23 cellular contexts compared by ENCODE assay signal in the genomic region with DNA sequence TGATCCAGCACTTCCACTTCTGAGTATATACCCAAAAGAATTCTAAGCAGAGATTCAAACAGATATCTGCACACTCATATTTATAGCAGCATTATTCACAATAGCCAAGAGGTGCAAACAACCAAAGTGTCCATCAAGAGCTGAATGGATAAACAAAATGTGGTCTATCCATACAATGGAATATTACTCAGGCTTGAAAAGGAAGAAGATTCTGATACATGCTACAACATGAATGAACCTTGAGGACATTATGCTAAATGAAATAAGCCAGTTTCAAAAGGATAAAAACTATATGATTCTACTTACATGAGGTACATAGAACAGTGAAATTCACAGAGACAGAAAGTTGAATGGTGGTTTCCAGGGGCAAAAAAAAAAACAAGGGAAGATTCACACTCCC.
"Had no signal": no experiment of that assay in that cellular context is flagged by ENCODE, and none has a peak within 500 bp of the region (broad histone marks: within the 10 kb centered on the region; RNA-seq: fewer than 3 reads in every experiment).

No MANE protein-coding gene starts in this region.

- H3K4me3 Mint-ChIP-seq: dendritic cell treated with granulocyte-macrophage colony-stimulating factor and Interleukin-4, amounts not matched to agents 40 ng/mL and 50 ng/mL, for 4 days; endodermal cell; mesothelial cell of epicardium had no signal

- H3K9me3 Mint-ChIP-seq: dendritic cell treated with granulocyte-macrophage colony-stimulating factor and Interleukin-4, amounts not matched to agents 40 ng/mL and 50 ng/mL, for 4 days; effector memory CD8-positive, alpha-beta T cell; endodermal cell; mesothelial cell of epicardium had no signal

- ATAC-seq: effector memory CD8-positive, alpha-beta T cell; gastrocnemius medialis; heart right ventricle; left cardiac atrium; left lung; left ventricle myocardium superior; lower lobe of right lung; mucosa of descending colon had no signal

- H3K27ac Mint-ChIP-seq: dendritic cell treated with granulocyte-macrophage colony-stimulating factor and Interleukin-4, amounts not matched to agents 40 ng/mL and 50 ng/mL, for 4 days; effector memory CD8-positive, alpha-beta T cell; endodermal cell; mesothelial cell of epicardium had no signal

- H3K9me3 ChIP-seq: colonic mucosa, esophagus squamous epithelium, gastrocnemius medialis, heart right ventricle, left lung, lower lobe of right lung, mucosa of descending colon had no signal

- H3K27me3 ChIP-seq: colonic mucosa had no signal

- H2AFZ ChIP-seq: hepatocyte had no signal

- H3K4me1 Mint-ChIP-seq: endodermal cell had no signal

- H3K4me1 ChIP-seq: colonic mucosa, gastrocnemius medialis, heart right ventricle had no signal

- H3K4me2 ChIP-seq: hepatocyte had no signal

- H3K4me3 ChIP-seq: colonic mucosa, esophagus squamous epithelium, gastrocnemius medialis, heart right ventricle, hepatocyte, left lung, lower lobe of right lung, mucosa of descending colon had no signal

- DNase-seq: colonic mucosa; cortex of kidney; effector CD8-positive, alpha-beta T cell; effector memory CD8-positive, alpha-beta T cell; endodermal cell; erythroblast; esophagus squamous epithelium; foreskin fibroblast; gastrocnemius medialis; glutamatergic neuron; head of caudate nucleus; heart right ventricle; hypothalamus; left cardiac atrium; left lung; left ventricle myocardium superior; lower lobe of right lung; mesenchymal stem cell; mucosa of descending colon had no signal

- H3K79me2 ChIP-seq: hepatocyte had no signal

- H3K36me3 ChIP-seq: colonic mucosa, esophagus squamous epithelium, gastrocnemius medialis, heart right ventricle, left lung, lower lobe of right lung had no signal

- H3K36me3 Mint-ChIP-seq: mesothelial cell of epicardium had no signal

- H3K27ac ChIP-seq: colonic mucosa, epithelial cell of prostate, esophagus squamous epithelium, gastrocnemius medialis, heart right ventricle, hepatocyte, left lung, lower lobe of right lung had no signal
